In genomic region chr3:58874795-58875194, GRCh38 we compare ENCODE assay signal across 8 cellular contexts.
A peak's percentile ranks its signal among the peaks of the same experiment; 100 is the strongest.
DNase-seq lines count a peak whose midpoint lies in the region; ATAC-seq and TF ChIP-seq lines count a peak whose summit lies in the region.

No MANE protein-coding gene starts in this region.

- CTCF ChIA-PET in OCI-LY7 (lab: Charles Lee; ENCODE audit: unreplicated experiment), result no interaction called here

- H3K36me3 Mint-ChIP-seq in nephron progenitor cell (ENCODE audit: low read depth), result no peaks in the 10 kb centered on the region

- no peak overlapping the region for H2AFZ ChIP-seq in OCI-LY7 (ENCODE audit: low read length)

- no peak overlapping the region for H3K27ac Mint-ChIP-seq in nephron progenitor cell

- H3K4me1 ChIP-seq in OCI-LY7 (ENCODE audit: insufficient read depth, low read length, poor library complexity, severe bottlenecking), result no peaks in the 10 kb centered on the region

- H3K27me3 Mint-ChIP-seq in nephron progenitor cell (ENCODE audit: low read depth, poor library complexity), result peaks cover 5% of the 10 kb centered on the region

- H3K27ac ChIP-seq in OCI-LY7 (ENCODE audit: low read depth, low read length, poor library complexity, severe bottlenecking), result no peak overlapping the region

- H3K4me2 ChIP-seq in OCI-LY7 (ENCODE audit: low read length), result no peak overlapping the region

- POLR2A ChIA-PET in OCI-LY7 (lab: Charles Lee), result no interaction called here

- H3K9me3 ChIP-seq in OCI-LY7 (ENCODE audit: low read length), result no peaks in the 10 kb centered on the region

- no peaks in the 10 kb centered on the region for H3K36me3 ChIP-seq in OCI-LY7 (ENCODE audit: insufficient read depth, low read length)

- H3K9me2 ChIP-seq in OCI-LY7 (ENCODE audit: insufficient read depth, low read length), result no peaks in the 10 kb centered on the region

- peak; percentile 72 for ATAC-seq in GM18508 (IDR thresholded peaks at IDR 0.05; ENCODE audit: insufficient read depth, unreplicated experiment)
- peak; percentile 74 for ATAC-seq in GM21723 (IDR thresholded peaks at IDR 0.05; ENCODE audit: unreplicated experiment)

- no peaks in the 10 kb centered on the region for H3K4me1 Mint-ChIP-seq in nephron progenitor cell

- peak; percentile 4 for DNase-seq in HK-2 (ENCODE audit: unreplicated experiment)
- peak; percentile 13 for DNase-seq in fibroblast of peridontal ligament (ENCODE audit: extremely low read depth)
- DNase-seq in OCI-LY7 (ENCODE audit: low spot score), result no peak
- DNase-seq in D341Med (ENCODE audit: low spot score), result no peak
- DNase-seq in nephron progenitor cell, result no peak
- DNase-seq in NCI-H69 (lab: John Stamatoyannopoulos, UW), result no peak

- no peaks in the 10 kb centered on the region for H3K9me3 Mint-ChIP-seq in nephron progenitor cell

- H3K4me3 Mint-ChIP-seq in nephron progenitor cell, result no peak overlapping the region

- BruUV-seq in OCI-LY7 (replicated peaks; lab: Mats Ljungman, UMichigan), result no TSS peak

- no peak overlapping the region for H3K4me3 ChIP-seq in OCI-LY7 (ENCODE audit: low read depth, low read length, poor library complexity, severe bottlenecking)

- H3K79me2 ChIP-seq in OCI-LY7 (ENCODE audit: insufficient read depth, low read depth, low read length), result no peaks in the 10 kb centered on the region

- intact Hi-C loops in OCI-LY7 (cut with micrococcal nuclease; ENCODE audit: unreplicated experiment), result no loop called here

- no peaks in the 10 kb centered on the region for H4K20me1 ChIP-seq in OCI-LY7 (ENCODE audit: insufficient read depth, low read length)

- TF ChIP-seq CTCF in OCI-LY7 (conservative IDR thresholded peaks at IDR 0.05; ENCODE audit: low read length) (no peak), nephron progenitor cell (IDR thresholded peaks at IDR 0.05) (no peak)

Comparison
In these comparisons a context has a peak if more than half of its experiments do, and no peak if none do; other contexts are left out.
1. DNase-seq: peak in HK-2 (single experiment) and fibroblast of peridontal ligament (single experiment); none in OCI-LY7 (single experiment), D341Med (single experiment), nephron progenitor cell (single experiment) and NCI-H69 (single experiment).